ENCODE assay signal across 8 cellular contexts in the genomic region with DNA sequence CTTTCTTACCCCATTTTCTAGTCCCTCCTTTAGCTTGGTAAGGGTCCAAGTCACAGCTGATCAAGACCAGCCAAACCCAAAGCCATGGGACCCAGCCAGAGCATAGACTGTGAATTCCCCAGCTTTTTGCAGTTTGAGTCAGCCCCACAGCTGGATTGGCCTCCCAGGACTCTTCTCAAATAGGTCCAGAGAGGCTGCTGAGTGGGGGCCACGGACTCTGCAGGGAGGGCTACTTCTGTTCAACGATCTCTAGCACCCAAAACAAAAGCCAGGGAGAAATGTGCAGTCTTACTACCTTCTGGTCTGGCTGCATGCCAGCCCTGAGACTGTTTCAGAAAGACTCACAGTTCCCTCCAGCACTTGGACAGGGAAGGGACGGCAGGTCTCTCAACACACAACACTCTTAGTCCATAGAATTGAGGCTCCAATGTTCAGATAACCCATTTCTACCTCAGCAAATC. TPM values are rescaled to one million over a fixed set of nuclear protein-coding genes. Genes with fewer than 3 reads are reported as not detected.
DNase-seq lines count a peak whose midpoint lies in the region; ATAC-seq and TF ChIP-seq lines count a peak whose summit lies in the region.

No MANE protein-coding gene starts in this region.

- H3K4me1 Mint-ChIP-seq in HFFc6 (ENCODE audit: low read depth) (peaks cover 45% of the 10 kb centered on the region), mesothelial cell of epicardium (peaks cover 15% of the 10 kb centered on the region)
- H3K4me1 Mint-ChIP-seq in activated naive CD4-positive, alpha-beta T cell treated with anti-CD3 and anti-CD28 coated beads, Interleukin-2, amount 50 U/mL, for 24 hours, result peaks cover 62% of the 10 kb centered on the region

- H3K9me3 Mint-ChIP-seq in HFFc6 (no peaks in the 10 kb centered on the region), mesothelial cell of epicardium (no peaks in the 10 kb centered on the region)
- H3K9me3 Mint-ChIP-seq in activated naive CD4-positive, alpha-beta T cell treated with anti-CD3 and anti-CD28 coated beads, Interleukin-2, amount 50 U/mL, for 24 hours, result no peaks in the 10 kb centered on the region

- peak overlapping the region; percentile 98 for H3K4me3 Mint-ChIP-seq in HFFc6
- H3K4me3 Mint-ChIP-seq in activated naive CD4-positive, alpha-beta T cell treated with anti-CD3 and anti-CD28 coated beads, Interleukin-2, amount 50 U/mL, for 24 hours, result peak overlapping the region; percentile 91
- peak overlapping the region; percentile 19 for H3K4me3 Mint-ChIP-seq in mesothelial cell of epicardium

- TF ChIP-seq CTCF in HFFc6 (IDR thresholded peaks at IDR 0.05) (no peak), mesothelial cell of epicardium (IDR thresholded peaks at IDR 0.05; ENCODE audit: unreplicated experiment) (no peak)

- ATAC-seq in GM21786 (IDR thresholded peaks at IDR 0.05; ENCODE audit: unreplicated experiment) (no peak), HG03139 (IDR thresholded peaks at IDR 0.05; ENCODE audit: unreplicated experiment) (no peak), HG03097 (IDR thresholded peaks at IDR 0.05; ENCODE audit: low FRiP score, unreplicated experiment) (no peak)

- H3K27ac Mint-ChIP-seq in HFFc6 (peak overlapping the region; percentile 84), mesothelial cell of epicardium (no peak overlapping the region)
- peak overlapping the region; percentile 43 for H3K27ac Mint-ChIP-seq in activated naive CD4-positive, alpha-beta T cell treated with anti-CD3 and anti-CD28 coated beads, Interleukin-2, amount 50 U/mL, for 24 hours

- H3K27me3 Mint-ChIP-seq in HFFc6 (ENCODE audit: insufficient read depth), result peaks cover 16% of the 10 kb centered on the region
- no peaks in the 10 kb centered on the region for H3K27me3 Mint-ChIP-seq in activated naive CD4-positive, alpha-beta T cell treated with anti-CD3 and anti-CD28 coated beads, Interleukin-2, amount 50 U/mL, for 24 hours
- H3K27me3 Mint-ChIP-seq in mesothelial cell of epicardium (ENCODE audit: low read depth), result peaks cover 74% of the 10 kb centered on the region

- H3K36me3 Mint-ChIP-seq in HFFc6 (ENCODE audit: low read depth), result no peaks in the 10 kb centered on the region
- H3K36me3 Mint-ChIP-seq in activated naive CD4-positive, alpha-beta T cell treated with anti-CD3 and anti-CD28 coated beads, Interleukin-2, amount 50 U/mL, for 24 hours, result no peaks in the 10 kb centered on the region
- no peaks in the 10 kb centered on the region for H3K36me3 Mint-ChIP-seq in mesothelial cell of epicardium

- peak; percentile 55 for DNase-seq in CD1c-positive myeloid dendritic cell (ENCODE audit: extremely low spot score)
- DNase-seq in HFFc6, result peak; percentile 25
- DNase-seq in mesothelial cell of epicardium (ENCODE audit: low spot score in 2 of 2, unreplicated experiment in 2 of 2), result no peak
- DNase-seq in NCI-H1092 (lab: John Stamatoyannopoulos, UW), result no peak

RNA-seq across cellular contexts. Expression of gene VDR, which starts 1.6 kb away (rescaled TPM):
- total RNA-seq in HFFc6 (2021; fragmentation: NEBNext Ultra II Directional; extraction: Animal tissue kit (Norgen Biotek cat#: 25700)), result 10 to 100 TPM in 3 of 6 experiments, 1 to 10 TPM in 3; 8.4 to 14.8 (median 10.1) TPM
- 0.36 to 0.54 TPM (median 0.51 TPM) in 3 replicates for total RNA-seq in mesothelial cell of epicardium

Comparison
In these comparisons a context has a peak if more than half of its experiments do, and no peak if none do; other contexts are left out.
1. DNase-seq: peak in CD1c-positive myeloid dendritic cell (single experiment) and HFFc6 (single experiment); none in mesothelial cell of epicardium (0 of 2) and NCI-H1092 (single experiment).
2. H3K4me3 Mint-ChIP-seq: peak in every context shown above with its lines; median percentile 98 in HFFc6; 91 in activated naive CD4-positive, alpha-beta T cell treated with anti-CD3 and anti-CD28 coated beads, Interleukin-2, amount 50 U/mL, for 24 hours; 19 in mesothelial cell of epicardium.